Comparison of ENCODE assay signal across 1 cellular context in the genomic region with DNA sequence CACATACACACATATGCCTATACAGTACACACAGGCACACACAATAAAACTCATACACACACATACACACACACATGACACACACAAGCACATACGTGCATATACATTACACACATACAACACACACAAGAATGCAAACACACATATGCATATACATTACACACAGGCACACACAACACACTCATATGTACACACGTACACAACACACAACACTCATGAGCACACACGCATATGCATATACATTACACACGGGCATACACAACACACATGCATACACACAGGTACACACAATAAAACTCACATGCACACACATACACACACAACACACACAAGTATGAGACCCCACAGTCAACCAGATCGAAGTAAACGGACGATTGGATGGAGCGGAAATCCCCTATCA.
TF ChIP-seq lines count a peak whose summit lies in the region.

No MANE protein-coding gene starts in this region.

TF ChIP-seq in GM23338, 12 proteins besides CTCF, POLR2A, EP300 and RAD21:
- TF ChIP-seq EZH2 (IDR thresholded peaks at IDR 0.05; ENCODE audit: low read depth, unreplicated experiment), result no peak
- TF ChIP-seq POLR2AphosphoS5 (IDR thresholded peaks at IDR 0.05; ENCODE audit: low read depth), result no peak
- TF ChIP-seq STAT1 (IDR thresholded peaks at IDR 0.05; ENCODE audit: unreplicated experiment), result no peak
- TF ChIP-seq ZNF114 (CRISPR knock-in tag; IDR thresholded peaks at IDR 0.05), result no peak
- TF ChIP-seq, protein P1, sequence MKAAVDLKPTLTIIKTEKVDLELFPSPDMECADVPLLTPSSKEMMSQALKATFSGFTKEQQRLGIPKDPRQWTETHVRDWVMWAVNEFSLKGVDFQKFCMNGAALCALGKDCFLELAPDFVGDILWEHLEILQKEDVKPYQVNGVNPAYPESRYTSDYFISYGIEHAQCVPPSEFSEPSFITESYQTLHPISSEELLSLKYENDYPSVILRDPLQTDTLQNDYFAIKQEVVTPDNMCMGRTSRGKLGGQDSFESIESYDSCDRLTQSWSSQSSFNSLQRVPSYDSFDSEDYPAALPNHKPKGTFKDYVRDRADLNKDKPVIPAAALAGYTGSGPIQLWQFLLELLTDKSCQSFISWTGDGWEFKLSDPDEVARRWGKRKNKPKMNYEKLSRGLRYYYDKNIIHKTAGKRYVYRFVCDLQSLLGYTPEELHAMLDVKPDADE (IDR thresholded peaks at IDR 0.05), result no peak
- no peak for TF ChIP-seq ZNF331 (CRISPR knock-in tag; IDR thresholded peaks at IDR 0.05; ENCODE audit: low read depth)
- no peak for TF ChIP-seq JUNB (IDR thresholded peaks at IDR 0.05; ENCODE audit: unreplicated experiment)
